12 cellular contexts compared by ENCODE assay signal in the genomic region with DNA sequence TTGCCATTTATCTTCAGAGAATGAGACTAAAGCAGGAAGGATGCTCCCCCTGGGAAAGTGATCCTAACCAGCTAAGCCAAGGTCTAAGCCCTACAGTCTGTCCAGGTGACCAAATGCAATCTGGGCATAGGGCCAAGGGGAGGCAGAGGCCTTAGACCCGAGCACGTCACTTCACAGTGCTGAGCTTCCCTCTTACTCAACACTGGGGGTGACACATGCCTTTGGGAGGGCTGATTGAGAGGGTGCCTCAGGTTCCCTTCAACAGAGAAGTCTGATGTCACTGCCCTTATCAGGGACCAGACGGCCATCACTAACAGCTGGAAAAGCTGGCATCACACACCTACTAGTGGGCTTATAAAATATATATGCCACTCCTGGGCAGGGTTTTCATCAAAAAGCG. TPM values are rescaled to one million over a fixed set of nuclear protein-coding genes. Genes with fewer than 3 reads are reported as not detected.
A peak's percentile ranks its signal among the peaks of the same experiment; 100 is the strongest.
DNase-seq lines count a peak whose midpoint lies in the region; ATAC-seq, FAIRE-seq and TF ChIP-seq lines count a peak whose summit lies in the region.
"Had no signal": no experiment of that assay in that cellular context is flagged by ENCODE, and none has a peak within 500 bp of the region (broad histone marks: within the 10 kb centered on the region; RNA-seq: fewer than 3 reads in every experiment).

No MANE protein-coding gene starts in this region.

- intact Hi-C loops in kidney (cut with DNase I): no loop called here
- intact Hi-C loops in testis (cut with DNase I; ENCODE audit: low total_unique reads): no loop called here

- peak overlapping the region in 1 of 2 donors; percentile 4 for H3K9ac ChIP-seq in kidney (ENCODE audit: low read length in 2 of 2)

- TF ChIP-seq RAD21 in Ishikawa (IDR thresholded peaks at IDR 0.05; ENCODE audit: low read depth): no peak

- no peak for TF ChIP-seq POLR2A in testis (IDR thresholded peaks at IDR 0.05)

- no peak overlapping the region for H3K4me3 ChIP-seq in AG04450 (ENCODE audit: low read depth, low read length)
- no peak overlapping the region for H3K4me3 ChIP-seq in kidney (ENCODE audit: low read length in 2 of 2)
- no peak overlapping the region for H3K4me3 ChIP-seq in testis
- H3K4me3 ChIP-seq: prostate gland had no signal

- no peaks in the 10 kb centered on the region; the same call in 1 of the 2 replicates for H3K9me3 ChIP-seq in AG04450 (ENCODE audit: control insufficient read depth, insufficient read depth, low read length)
- H3K9me3 ChIP-seq in kidney (ENCODE audit: control insufficient read depth in 1 of 2, low read length in 2 of 2): no peaks in the 10 kb centered on the region
- no peaks in the 10 kb centered on the region for H3K9me3 ChIP-seq in testis
- H3K9me3 ChIP-seq: prostate gland had no signal

- peaks cover 5 to 13% of the 10 kb centered on the region in 2 donors for H3K4me1 ChIP-seq in kidney (ENCODE audit: control insufficient read depth in 1 of 2, insufficient read depth in 1 of 2, low read depth in 1 of 2, low read length in 2 of 2)
- H3K4me1 ChIP-seq in testis: peaks cover 22% of the 10 kb centered on the region

- WGBS in testis, 2 donors: 57 to 62% methylated on average over 4 of the region's 4 CpGs

- TF ChIP-seq EP300 in Ishikawa (IDR thresholded peaks at IDR 0.05; ENCODE audit: borderline replicate concordance): no peak

- POLR2A ChIA-PET in AG04450 (lab: Yijun Ruan, JAX): interaction anchor here (1.4 kb wide), 1 partner anchor 30 kb away, joined by 3 read pairs; no protein-coding TSS in a partner anchor

- CTCF ChIA-PET in AG04450 (lab: Charles Lee): interaction anchor here (1.3 to 1.7 kb wide), 4 partner anchors 21 to 225 kb away, joined by 3 to 5 read pairs (median 4); partner anchors contain the start of gene NAE1

- DNase-seq in AG04450 (ENCODE audit: low read depth, low spot score) (no peak), amniotic epithelial cell (ENCODE audit: low read depth) (peak; percentile 79), kidney (peak; percentile 76), NOMO-1 treated with dmso at 0.1 percent for 144 hours (lab: John Stamatoyannopoulos, UW; ENCODE audit: unreplicated experiment) (no peak), testis (no peak), SW480 (ENCODE audit: low spot score) (no peak)
- DNase-seq: C1 segment of cervical spinal cord; effector CD8-positive, alpha-beta T cell had no signal

- no peak for FAIRE-seq in kidney (lab: Jason Lieb, UNC)

- no peak for ATAC-seq in GM18858 (IDR thresholded peaks at IDR 0.05; ENCODE audit: unreplicated experiment)
- ATAC-seq: activated T-helper 17 cell treated with anti-CD3 and anti-CD28 coated beads, Interleukin-2, amount 50 U/mL, for 72 hours had no signal

- H3K36me3 ChIP-seq in kidney (ENCODE audit: control insufficient read depth in 1 of 2, insufficient read depth in 2 of 2, low read length in 2 of 2) (peaks cover 0 to 4% of the 10 kb centered on the region in 2 donors), testis (ENCODE audit: low read depth, missing control alignments) (no peaks in the 10 kb centered on the region)
- H3K36me3 ChIP-seq: prostate gland had no signal

- H3K27ac ChIP-seq in AG04450 (ENCODE audit: low read depth, low read length) (peak overlapping the region; percentile 31), kidney (ENCODE audit: low read depth in 2 of 2, low read length in 2 of 2) (no peak overlapping the region), testis (no peak overlapping the region)
- H3K27ac ChIP-seq: prostate gland had no signal

- no peak for TF ChIP-seq CTCF in AG04450 (IDR thresholded peaks at IDR 0.05; ENCODE audit: low read depth, low read length)
- TF ChIP-seq CTCF in kidney (IDR thresholded peaks at IDR 0.05; ENCODE audit: borderline replicate concordance, extremely low read depth, insufficient read depth): no peak
- TF ChIP-seq CTCF in testis (IDR thresholded peaks at IDR 0.05): no peak

- H3K27me3 ChIP-seq in AG04450 (ENCODE audit: control insufficient read depth, insufficient read depth, low read length) (no peaks in the 10 kb centered on the region), testis (no peaks in the 10 kb centered on the region)

TF ChIP-seq in Ishikawa, 13 proteins besides CTCF, POLR2A, EP300 and RAD21:
- TF ChIP-seq TEAD4 (IDR thresholded peaks at IDR 0.05) (no peak), NFIC (IDR thresholded peaks at IDR 0.05) (peak; percentile 60; the same call in 1 of the 2 replicates), CEBPB (IDR thresholded peaks at IDR 0.05) (no peak)

RNA-seq across cellular contexts. Expression of gene CIAO2B, which starts 4.0 kb away (rescaled TPM):
- polyA plus RNA-seq in AG04450 (2011; rRNA removed): 131 and 166 TPM in 2 replicates
- polyA minus RNA-seq in AG04450 (2011; rRNA and poly(A)+ RNA removed): 118 and 145 TPM in 2 replicates
- 71.2 TPM for total RNA-seq in kidney
- 284 TPM for polyA plus RNA-seq in kidney (ENCODE audit: insufficient read depth, low read depth, low replicate concordance)
- total RNA-seq in testis: 100 to 1,000 TPM; 113 to 179 TPM
- polyA plus RNA-seq in testis (ENCODE audit: insufficient read depth, low read depth, low replicate concordance): 145 TPM

RNA-seq across cellular contexts. Expression of gene RRAD, which starts 4.9 kb away (rescaled TPM):
- polyA plus RNA-seq in AG04450 (2011; rRNA removed) (1.9 and 2.7 TPM in 2 replicates), kidney (ENCODE audit: insufficient read depth, low read depth, low replicate concordance) (14.3 TPM), testis (ENCODE audit: insufficient read depth, low read depth, low replicate concordance) (9.1 TPM)
- polyA minus RNA-seq in AG04450 (2011; rRNA and poly(A)+ RNA removed): 0.65 and 1.1 TPM in 2 replicates
- total RNA-seq in kidney (90.9 TPM), testis (10 to 100 TPM; 12.4 to 19.4 TPM)

RNA-seq across cellular contexts. Expression of gene CES2, which starts 5.1 kb away (rescaled TPM):
- polyA plus RNA-seq in AG04450 (2011; rRNA removed) (20.7 and 24.9 TPM in 2 replicates), kidney (ENCODE audit: insufficient read depth, low read depth, low replicate concordance) (76.9 TPM), testis (ENCODE audit: insufficient read depth, low read depth, low replicate concordance) (34.4 TPM)
- 20.5 and 27.5 TPM in 2 replicates for polyA minus RNA-seq in AG04450 (2011; rRNA and poly(A)+ RNA removed)
- total RNA-seq in kidney (72.1 TPM), testis (10 to 100 TPM; 49.1 to 51.9 TPM)

RNA-seq across cellular contexts. Expression of gene CDH16, which starts 11.5 kb away (rescaled TPM):
- polyA plus RNA-seq in AG04450 (2011; rRNA removed) (not detected in 2 replicates), kidney (ENCODE audit: insufficient read depth, low read depth, low replicate concordance) (1,180 TPM), testis (ENCODE audit: insufficient read depth, low read depth, low replicate concordance) (2.7 TPM)
- not detected in 2 replicates for polyA minus RNA-seq in AG04450 (2011; rRNA and poly(A)+ RNA removed)
- total RNA-seq in kidney (1,188 TPM), testis (under 1 TPM; 0.31 to 0.39 TPM)
- total RNA-seq: activated T-helper 17 cell treated with anti-CD3 and anti-CD28 coated beads, Interleukin-2, amount 50 U/mL, for 72 hours; prostate gland had no signal

RNA-seq across cellular contexts. Expression of gene CES3, which starts 30.9 kb away (rescaled TPM):
- polyA plus RNA-seq in AG04450 (2011; rRNA removed): 0.06 and 0.12 TPM in 2 replicates
- 0.05 TPM in 1 of 2 replicates, not detected in the other for polyA minus RNA-seq in AG04450 (2011; rRNA and poly(A)+ RNA removed)
- 2.1 TPM for total RNA-seq in kidney
- polyA plus RNA-seq in kidney (ENCODE audit: insufficient read depth, low read depth, low replicate concordance): 7.8 TPM
- total RNA-seq in testis: 1 to 10 TPM; 4.1 to 4.5 TPM
- polyA plus RNA-seq in testis (ENCODE audit: insufficient read depth, low read depth, low replicate concordance): 1.5 TPM

Comparison
In these comparisons a context has a peak if more than half of its experiments do, and no peak if none do; other contexts are left out.
1. DNase-seq: peak in amniotic epithelial cell (single experiment) and kidney (single experiment); none in AG04450 (single experiment), NOMO-1 treated with dmso at 0.1 percent for 144 hours (single experiment), testis (single experiment) and SW480 (single experiment).